Comparison of ENCODE assay signal across 1 cellular context in genomic region chr4:126396703-126397102, GRCh38.
TF ChIP-seq lines count a peak whose summit lies in the region.

No MANE protein-coding gene starts in this region.

TF ChIP-seq in HCT116, 20 proteins besides CTCF, POLR2A, EP300 and RAD21:
- TF ChIP-seq POLR2AphosphoS5 (IDR thresholded peaks at IDR 0.05; ENCODE audit: low read depth, low read length) (no peak), ZNF274 (IDR thresholded peaks at IDR 0.05; ENCODE audit: low read depth, low read length) (no peak), ZFX (IDR thresholded peaks at IDR 0.05) (no peak), FOSL1 (IDR thresholded peaks at IDR 0.05; ENCODE audit: low read depth) (no peak), REST (IDR thresholded peaks at IDR 0.05; ENCODE audit: low read depth) (no peak), SRF (IDR thresholded peaks at IDR 0.05; ENCODE audit: low read depth) (no peak), ATF3 (IDR thresholded peaks at IDR 0.05) (no peak), TCF7L2 (IDR thresholded peaks at IDR 0.05; ENCODE audit: borderline replicate concordance, extremely low read depth, insufficient read depth, insufficient read length) (no peak)
